ENCODE assay signal across 23 cellular contexts in genomic region chr3:140147965-140148490, GRCh38.
A peak's percentile ranks its signal among the peaks of the same experiment; 100 is the strongest.
DNase-seq lines count a peak whose midpoint lies in the region; TF ChIP-seq lines count a peak whose summit lies in the region.
"Had no signal": no experiment of that assay in that cellular context is flagged by ENCODE, and none has a peak within 500 bp of the region (broad histone marks: within the 10 kb centered on the region; RNA-seq: fewer than 3 reads in every experiment).

No MANE protein-coding gene starts in this region.

- TF ChIP-seq POLR2A in esophagus muscularis mucosa (IDR thresholded peaks at IDR 0.05; ENCODE audit: low read depth), result no peak

- H3K27ac Mint-ChIP-seq in endothelial cell (ENCODE audit: unreplicated experiment), result no peak overlapping the region
- H3K27ac Mint-ChIP-seq: CD14-positive monocyte; CD4-positive, CD25-positive, alpha-beta regulatory T cell; CD8-positive, alpha-beta memory T cell had no signal

- H3K27me3 ChIP-seq in esophagus muscularis mucosa, result no peaks in the 10 kb centered on the region
- H3K27me3 ChIP-seq: BE2C, BLaER1 had no signal

- H3K4me1 ChIP-seq in esophagus muscularis mucosa, result peaks cover 0 to 3% (median 0%) of the 10 kb centered on the region in 4 donors
- H3K4me1 ChIP-seq: A549, BE2C, BLaER1 had no signal

- H3K27me3 Mint-ChIP-seq in endothelial cell (ENCODE audit: unreplicated experiment), result no peaks in the 10 kb centered on the region
- H3K27me3 Mint-ChIP-seq: CD4-positive, alpha-beta memory T cell had no signal

- DNase-seq in NCI-H82 (lab: John Stamatoyannopoulos, UW) (peak; percentile 65), NCI-H82 treated with DMSO at 0.1 percent for 48 hours (lab: John Stamatoyannopoulos, UW; ENCODE audit: unreplicated experiment) (no peak), esophagus muscularis mucosa (ENCODE audit: extremely low spot score) (peak; percentile 70), H4 (ENCODE audit: low spot score) (no peak), endothelial cell (ENCODE audit: low spot score) (no peak)
- DNase-seq: ACHN; BE2C; C1 segment of cervical spinal cord; CD4-positive, alpha-beta memory T cell; CD4-positive, CD25-positive, alpha-beta regulatory T cell; CD8-positive, alpha-beta memory T cell; COR-L47; DMS 273 treated with DMSO at 0.1 percent for 48 hours; DMS153; DMS53; DND-41; EL; GDM1 had no signal

- no peaks in the 10 kb centered on the region for H3K9me3 ChIP-seq in esophagus muscularis mucosa
- H3K9me3 ChIP-seq: A549, BE2C, BLaER1 had no signal

- no peak overlapping the region for H3K27ac ChIP-seq in esophagus muscularis mucosa (replicated peaks in 1 of 4)
- H3K27ac ChIP-seq: 22Rv1, A549, BLaER1 had no signal

- H3K4me3 Mint-ChIP-seq in endothelial cell (ENCODE audit: unreplicated experiment), result no peak overlapping the region
- H3K4me3 Mint-ChIP-seq: CD14-positive monocyte; CD4-positive, alpha-beta memory T cell; CD4-positive, CD25-positive, alpha-beta regulatory T cell; CD8-positive, alpha-beta memory T cell had no signal

- H3K4me1 Mint-ChIP-seq in endothelial cell (ENCODE audit: unreplicated experiment), result peaks cover 14% of the 10 kb centered on the region
- H3K4me1 Mint-ChIP-seq: CD14-positive monocyte; CD4-positive, alpha-beta memory T cell; CD4-positive, CD25-positive, alpha-beta regulatory T cell; CD8-positive, alpha-beta memory T cell had no signal

- 94% methylated on average over 4 of the region's 4 CpGs for whole genome bisulfite sequencing in esophagus muscularis mucosa

- intact Hi-C loops in esophagus muscularis mucosa (cut with DNase I), result no loop called here

- H3K36me3 ChIP-seq in esophagus muscularis mucosa, result no peaks in the 10 kb centered on the region
- H3K36me3 ChIP-seq: BE2C, BLaER1 had no signal

- H3K36me3 Mint-ChIP-seq in endothelial cell (ENCODE audit: low read depth, unreplicated experiment), result no peaks in the 10 kb centered on the region
- H3K36me3 Mint-ChIP-seq: CD14-positive monocyte; CD4-positive, alpha-beta memory T cell; CD4-positive, CD25-positive, alpha-beta regulatory T cell; CD8-positive, alpha-beta memory T cell had no signal

- no peak for TF ChIP-seq EP300 in esophagus muscularis mucosa (IDR thresholded peaks at IDR 0.05)

- no peak for TF ChIP-seq CTCF in esophagus muscularis mucosa (IDR thresholded peaks at IDR 0.05)
- no peak for TF ChIP-seq CTCF in endothelial cell (IDR thresholded peaks at IDR 0.05; ENCODE audit: unreplicated experiment)

- H3K9me3 Mint-ChIP-seq in endothelial cell (ENCODE audit: unreplicated experiment), result no peaks in the 10 kb centered on the region
- H3K9me3 Mint-ChIP-seq: CD4-positive, alpha-beta memory T cell; CD8-positive, alpha-beta memory T cell had no signal

- H3K4me3 ChIP-seq in esophagus muscularis mucosa, result no peak overlapping the region
- H3K4me3 ChIP-seq: A549, BLaER1, GM12878 had no signal

Comparison
In these comparisons a context has a peak if more than half of its experiments do, and no peak if none do; other contexts are left out.
1. DNase-seq: peak in NCI-H82 (single experiment) and esophagus muscularis mucosa (single experiment); none in NCI-H82 treated with DMSO at 0.1 percent for 48 hours (single experiment), H4 (single experiment) and endothelial cell (single experiment).